Comparison of ENCODE assay signal across 20 cellular contexts in the genomic region with DNA sequence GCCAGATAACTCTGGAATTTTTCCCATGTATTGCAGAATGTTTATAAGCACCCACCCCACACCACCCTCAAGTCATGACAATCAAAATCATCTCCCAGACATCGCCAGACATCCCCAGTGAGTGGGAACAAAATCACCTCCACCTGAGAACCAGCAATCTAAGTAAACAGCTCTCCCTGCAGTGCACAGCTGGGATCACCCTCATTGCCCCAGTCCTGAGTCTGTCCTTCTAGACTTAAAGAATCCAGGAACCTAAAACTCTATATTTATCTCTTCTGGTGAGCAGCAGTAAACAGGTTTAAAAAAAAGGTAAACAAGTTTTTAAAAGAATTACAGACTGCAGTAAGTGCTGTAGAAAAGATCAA.
"Had no signal": no experiment of that assay in that cellular context is flagged by ENCODE, and none has a peak within 500 bp of the region (broad histone marks: within the 10 kb centered on the region; RNA-seq: fewer than 3 reads in every experiment).

No MANE protein-coding gene starts in this region.

- H3K4me1 ChIP-seq: breast epithelium had no signal

- DNase-seq: activated CD4-positive, alpha-beta T cell treated with anti-CD3 and anti-CD28 coated beads for 1 hour; activated CD4-positive, alpha-beta T cell treated with anti-CD3 and anti-CD28 coated beads, Interleukin-2, amount 10 ng/mL, durations not matched to agents 24 days and 14 days; activated CD4-positive, alpha-beta T cell treated with anti-CD3 and anti-CD28 coated beads, Interleukin-2, amount 50 U/mL, for 48 hours; activated CD8-positive, alpha-beta memory T cell treated with anti-CD3 and anti-CD28 coated beads, Interleukin-2, amount 10 ng/mL, durations not matched to agents 7 days and 5 days; activated effector memory CD4-positive, alpha-beta T cell treated with Interleukin-2 at 50 U/mL for 16 hours; activated naive CD4-positive, alpha-beta T cell; activated T-cell treated with anti-CD3 and anti-CD28 coated beads, Interleukin-2, amount 50 U/mL, for 24 hours; aorta; NCI-H1092; NCI-H1930; NCI-H2171; NCI-H510A treated with DMSO at 0.1 percent for 48 hours; NCI-H69; NK-92 treated with Interleukin-12 subunit alpha and Interleukin-12 subunit beta, amount 100 ng/mL, for 24 hours; T-helper 17 cell; T-helper 9 cell had no signal

- H3K4me3 ChIP-seq: breast epithelium, SK-N-MC had no signal

- ATAC-seq: activated CD8-positive, alpha-beta memory T cell treated with anti-CD3 and anti-CD28 coated beads, Interleukin-2, amount 10 ng/mL, durations not matched to agents 7 days and 5 days; Panc1; Right ventricle myocardium inferior; T-helper 17 cell had no signal

- H3K27me3 ChIP-seq: breast epithelium had no signal

- H3K36me3 ChIP-seq: breast epithelium had no signal

- H3K27ac ChIP-seq: breast epithelium, SK-N-MC had no signal
